1 cellular context compared by ENCODE assay signal in genomic region chr21:44454747-44455523, GRCh38.
TF ChIP-seq lines count a peak whose summit lies in the region.

Gene LRRC3 (plus strand): TSS chr21:44455510. CDS start chr21:44456645, 1,135 bp downstream.

TF ChIP-seq in HepG2, 621 proteins besides CTCF, POLR2A, EP300 and RAD21 (continued from another document):
- TF ChIP-seq AKNA (CRISPR knock-in tag; IDR thresholded peaks at IDR 0.05; ENCODE audit: borderline replicate concordance) (no peak), MXI1 (IDR thresholded peaks at IDR 0.05; ENCODE audit: borderline replicate concordance, low read depth, low read length) (peak; percentile 27; the same call in 1 of the 3 replicates), SP4 (CRISPR knock-in tag; IDR thresholded peaks at IDR 0.05) (peak; percentile 94), MAZ (IDR thresholded peaks at IDR 0.05; ENCODE audit: borderline replicate concordance, low read depth, low read length) (no peak), MAZ (CRISPR knock-in tag; IDR thresholded peaks at IDR 0.05; ENCODE audit: low read depth) (0 out of 2 replicates have a peak, but pooled peaks have one; percentile 32)
